8 cellular contexts compared by ENCODE assay signal in the genomic region with DNA sequence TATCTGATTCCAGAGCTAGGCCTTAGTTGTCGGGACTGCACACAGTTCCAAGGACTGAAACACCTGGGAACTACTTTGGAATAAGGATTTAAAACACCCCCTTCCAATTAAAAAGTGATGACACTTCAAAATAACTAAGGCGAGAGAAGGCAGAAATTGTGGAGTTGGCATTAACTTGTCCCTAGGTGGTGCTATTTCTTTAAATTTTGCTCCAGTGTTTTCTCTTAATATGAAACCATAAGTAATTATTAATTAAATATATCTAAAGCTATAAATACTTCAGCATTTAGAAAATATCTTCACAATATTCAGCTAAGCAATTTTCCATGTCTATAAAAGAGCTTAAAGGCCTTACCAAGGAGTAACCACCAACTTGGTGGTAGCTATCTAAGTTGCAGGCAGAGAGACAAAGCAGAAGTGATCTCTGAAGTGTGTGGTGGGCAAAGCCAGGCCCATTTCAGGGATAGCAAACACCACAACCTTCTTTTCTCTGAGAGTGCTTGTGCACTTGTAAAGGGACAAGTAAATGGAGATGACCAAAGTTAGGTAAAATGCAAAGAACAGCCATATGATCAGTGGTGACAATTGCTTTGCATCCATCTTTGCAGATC.
DNase-seq lines count a peak whose midpoint lies in the region; ATAC-seq, FAIRE-seq and TF ChIP-seq lines count a peak whose summit lies in the region.

No MANE protein-coding gene starts in this region.

- intact Hi-C loops in heart left ventricle (cut with DNase I) (loop anchor here (1.0 to 10.0 kb wide), 10 partner anchors 51 to 265 kb away; partner anchors contain the start of gene ANKRD44 (in 7 of the 10)), cardiac septum (cut with DNase I) (loop anchor here (2.0 to 10.0 kb wide), 4 partner anchors 51 to 263 kb away; partner anchors contain the start of gene ANKRD44), body of pancreas (cut with DNase I) (no loop called here), HepG2 (cut with micrococcal nuclease; ENCODE audit: unreplicated experiment) (loop anchor here (1.0 to 2.0 kb wide), 2 partner anchors 55 to 265 kb away; no protein-coding TSS in a partner anchor)

- no peaks in the 10 kb centered on the region for H3K27me3 ChIP-seq in heart left ventricle
- H3K27me3 ChIP-seq in body of pancreas, result no peaks in the 10 kb centered on the region
- H3K27me3 ChIP-seq in HepG2 (ENCODE audit: control insufficient read depth in 1 of 2, insufficient read depth in 2 of 2, low read length in 2 of 2), result peaks cover 0 to 4% of the 10 kb centered on the region in 2 experiments; a peak in 1 of 5 replicates

- POLR2A ChIA-PET in HepG2 (lab: Yijun Ruan, JAX), result no interaction called here

- H3K4me3 ChIP-seq in heart left ventricle, result no peak overlapping the region
- H3K4me3 ChIP-seq in HFF-Myc (replicated peaks; ENCODE audit: low read depth, low read length), result no peak overlapping the region
- no peak overlapping the region for H3K4me3 ChIP-seq in body of pancreas
- H3K4me3 ChIP-seq in HepG2 (replicated peaks in 1 of 3; ENCODE audit: insufficient read depth in 1 of 3, low read depth in 2 of 3, low read length in 3 of 3), result no peak overlapping the region

- WGBS in heart left ventricle, 4 donors, result 0 to 8% (median 5%) methylated on average over 2 of the region's 2 CpGs
- WGBS in body of pancreas, 2 donors, result 0 to 3% methylated on average over 2 of the region's 2 CpGs
- 1% methylated on average over 2 of the region's 2 CpGs for WGBS in HepG2 (ENCODE audit: low lambda C conversion rate)

- peak; percentile 37; the same call in 1 of the 2 replicates for TF ChIP-seq RAD21 in HepG2 (CRISPR knock-in tag; IDR thresholded peaks at IDR 0.05)

- TF ChIP-seq POLR2A in heart left ventricle (IDR thresholded peaks at IDR 0.05), result no peak
- TF ChIP-seq POLR2A in body of pancreas (IDR thresholded peaks at IDR 0.05), result no peak
- TF ChIP-seq POLR2A in HepG2 (IDR thresholded peaks at IDR 0.05; ENCODE audit: insufficient read depth in 1 of 2, low read depth in 2 of 2, low read length in 2 of 2), result no peak

- ATAC-seq in heart left ventricle (no peak), body of pancreas (no peak), HepG2 (peak; percentile 53; the same call in 2 of the 3 replicates), HG02763 (IDR thresholded peaks at IDR 0.05; ENCODE audit: unreplicated experiment) (no peak), HG03095 (IDR thresholded peaks at IDR 0.05; ENCODE audit: unreplicated experiment) (no peak)

- H3K4me1 ChIP-seq in heart left ventricle (peaks cover 0 to 22% (median 11%) of the 10 kb centered on the region in 12 donors), body of pancreas (no peaks in the 10 kb centered on the region), HepG2 (ENCODE audit: insufficient read depth, low read length) (no peaks in the 10 kb centered on the region)

- no peak for DNase-seq in heart left ventricle
- no peak for DNase-seq in cardiac septum (ENCODE audit: low spot score)
- DNase-seq in HFF-Myc (ENCODE audit: extremely low read depth, low read depth), result no peak
- peak; percentile 48 for DNase-seq in NCI-H460 (ENCODE audit: extremely low read depth, low read depth)
- DNase-seq in body of pancreas, result no peak
- DNase-seq in HepG2 (ENCODE audit: low spot score), result peak; percentile 12

- peak; percentile 47 to 78 (median 70) for TF ChIP-seq CTCF in heart left ventricle (IDR thresholded peaks at IDR 0.05)
- peak; percentile 46 for TF ChIP-seq CTCF in HFF-Myc (IDR thresholded peaks at IDR 0.05; ENCODE audit: low read depth, low read length, missing control alignments)
- TF ChIP-seq CTCF in body of pancreas (IDR thresholded peaks at IDR 0.05), result peak; percentile 12 to 75 (median 63)
- TF ChIP-seq CTCF in HepG2 (CRISPR knock-in tag; IDR thresholded peaks at IDR 0.05), result peak; percentile 58

- TF ChIP-seq EP300 in HepG2 (IDR thresholded peaks at IDR 0.05; ENCODE audit: low read depth in 2 of 2, low read length in 2 of 2), result no peak
- no peak for TF ChIP-seq EP300 in HepG2 (CRISPR knock-in tag; IDR thresholded peaks at IDR 0.05; ENCODE audit: borderline replicate concordance)

- in situ Hi-C loops in HepG2 (cut with HindIII; ENCODE audit: extremely low pct_ligation_motif_present, low pct_unique_long_range_greater_than_20kb), result loop anchor here (5.0 to 10.0 kb wide), 2 partner anchors 49 to 251 kb away; no protein-coding TSS in a partner anchor

- H2AFZ ChIP-seq in HepG2 (ENCODE audit: low read length), result no peak overlapping the region

- no peaks in the 10 kb centered on the region for H4K20me1 ChIP-seq in HepG2 (ENCODE audit: insufficient read depth, low read length)

- no peak overlapping the region for H3K9ac ChIP-seq in HepG2 (ENCODE audit: insufficient read depth, low read depth, low read length)

- BruUV-seq in HepG2 (replicated peaks; lab: Mats Ljungman, UMichigan), result no TSS peak

- peak overlapping the region in 1 of 12 donors; percentile 24 for H3K27ac ChIP-seq in heart left ventricle
- H3K27ac ChIP-seq in body of pancreas, result no peak overlapping the region
- no peak overlapping the region for H3K27ac ChIP-seq in HepG2 (ENCODE audit: extremely low read length, insufficient read depth, low read length)

- peaks cover 0 to 18% (median 0%) of the 10 kb centered on the region in 9 donors for H3K36me3 ChIP-seq in heart left ventricle
- H3K36me3 ChIP-seq in body of pancreas (replicated peaks in 1 of 2; ENCODE audit: insufficient read depth in 1 of 2, low read depth in 2 of 2), result no peaks in the 10 kb centered on the region
- no peaks in the 10 kb centered on the region for H3K36me3 ChIP-seq in HepG2 (replicated peaks in 1 of 2; ENCODE audit: control insufficient read depth in 1 of 2, insufficient read depth in 2 of 2, low read length in 2 of 2)

- H3K9me3 ChIP-seq in heart left ventricle (no peaks in the 10 kb centered on the region), body of pancreas (no peaks in the 10 kb centered on the region), HepG2 (ENCODE audit: low read length) (no peaks in the 10 kb centered on the region)

- H3K79me2 ChIP-seq in HepG2 (ENCODE audit: insufficient read depth, low read length), result no peaks in the 10 kb centered on the region

- no peak overlapping the region for H3K4me2 ChIP-seq in HepG2 (ENCODE audit: low read depth, low read length)

- CTCF ChIA-PET in HepG2 (lab: Yijun Ruan, JAX; ENCODE audit: low intra/inter-chr PET ratio, low total read pairs), result interaction anchor here (0.7 to 2.3 kb wide), 4 partner anchors 56 to 664 kb away, joined by 3 to 15 read pairs (median 8); no protein-coding TSS in a partner anchor

- peak; percentile 36 for FAIRE-seq in HepG2 (lab: Jason Lieb, UNC)

TF ChIP-seq in HepG2, 621 proteins besides CTCF, POLR2A, EP300 and RAD21:
- TF ChIP-seq MAFK (conservative IDR thresholded peaks at IDR 0.05 in 1 of 2, IDR thresholded peaks at IDR 0.05 in 1 of 2; ENCODE audit: low read length in 2 of 2), result peak; percentile 99 to 100
- no peak for TF ChIP-seq TFAP4 (IDR thresholded peaks at IDR 0.05; ENCODE audit: borderline replicate concordance, low read depth)
- peak; percentile 99 for TF ChIP-seq MAFF (IDR thresholded peaks at IDR 0.05; ENCODE audit: low read depth, low read length)
- TF ChIP-seq HOXA5 (CRISPR knock-in tag; IDR thresholded peaks at IDR 0.05), result no peak
- TF ChIP-seq STAG1 (CRISPR knock-in tag; IDR thresholded peaks at IDR 0.05), result peak; percentile 68
- TF ChIP-seq, protein P1, sequence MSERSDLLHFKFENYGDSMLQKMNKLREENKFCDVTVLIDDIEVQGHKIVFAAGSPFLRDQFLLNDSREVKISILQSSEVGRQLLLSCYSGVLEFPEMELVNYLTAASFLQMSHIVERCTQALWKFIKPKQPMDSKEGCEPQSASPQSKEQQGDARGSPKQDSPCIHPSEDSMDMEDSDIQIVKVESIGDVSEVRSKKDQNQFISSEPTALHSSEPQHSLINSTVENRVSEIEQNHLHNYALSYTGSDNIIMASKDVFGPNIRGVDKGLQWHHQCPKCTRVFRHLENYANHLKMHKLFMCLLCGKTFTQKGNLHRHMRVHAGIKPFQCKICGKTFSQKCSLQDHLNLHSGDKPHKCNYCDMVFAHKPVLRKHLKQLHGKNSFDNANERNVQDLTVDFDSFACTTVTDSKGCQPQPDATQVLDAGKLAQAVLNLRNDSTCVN (CRISPR knock-in tag; IDR thresholded peaks at IDR 0.05; ENCODE audit: borderline replicate concordance), result no peak
- TF ChIP-seq SMC3 (IDR thresholded peaks at IDR 0.05; ENCODE audit: low read length), result peak; percentile 42
- TF ChIP-seq HDAC1 (CRISPR knock-in tag; IDR thresholded peaks at IDR 0.05), result no peak

Comparison
In these comparisons a context has a peak if more than half of its experiments do, and no peak if none do; other contexts are left out.
1. DNase-seq: peak in NCI-H460 (single experiment) and HepG2 (single experiment); none in heart left ventricle (0 of 5), cardiac septum (single experiment), HFF-Myc (single experiment) and body of pancreas (0 of 4).
2. Peak in every context shown above with its lines, with median percentiles within 50 percentile points of each other: CTCF ChIP-seq.